ENCODE assay signal across 8 cellular contexts in the genomic region with DNA sequence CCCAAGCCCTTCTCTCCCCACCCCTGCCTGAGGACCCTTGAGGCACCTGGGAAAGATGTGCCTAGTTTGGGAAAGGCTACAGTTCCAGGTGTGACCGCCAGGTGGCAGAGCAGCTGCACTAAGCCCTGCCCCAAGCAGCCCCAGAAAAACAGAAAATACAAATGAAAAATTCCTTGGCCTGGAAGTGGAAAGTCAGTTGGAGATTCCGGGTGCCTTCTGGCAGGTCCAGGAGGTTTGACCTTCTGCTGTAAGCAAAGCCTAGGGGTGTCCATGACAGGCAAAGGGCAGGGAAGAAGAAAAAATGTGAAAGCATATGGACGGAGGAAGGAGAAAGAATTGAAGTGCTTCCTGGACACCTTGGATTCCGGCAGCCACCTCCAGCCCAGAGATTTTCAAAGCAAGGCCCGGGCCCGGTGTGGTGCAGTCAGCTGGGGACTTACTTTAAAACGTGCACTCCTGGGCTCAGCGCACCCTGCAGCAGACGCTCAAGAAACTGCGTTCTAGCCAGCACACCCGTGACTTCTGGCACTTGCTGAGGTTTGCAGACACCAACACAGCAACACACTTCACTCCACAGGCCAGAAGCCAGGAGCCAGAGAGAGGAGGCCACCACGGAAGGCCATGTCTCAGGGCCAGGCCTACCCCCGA. TPM values are rescaled to one million over a fixed set of nuclear protein-coding genes. Genes with fewer than 3 reads are reported as not detected.
DNase-seq lines count a peak whose midpoint lies in the region; ATAC-seq lines count a peak whose summit lies in the region.

No MANE protein-coding gene starts in this region.

- DNase-seq in NCI-H2081 (lab: John Stamatoyannopoulos, UW), result peak; percentile 3 to 16
- DNase-seq in NCI-H2081 treated with DMSO at 0.1 percent for 48 hours (lab: John Stamatoyannopoulos, UW), result no peak
- DNase-seq in NCI-H2107 (lab: John Stamatoyannopoulos, UW), result peak; percentile 17
- DNase-seq in activated CD8-positive, alpha-beta memory T cell treated with anti-CD3 and anti-CD28 coated beads, Interleukin-2, amount 50 U/mL, for 4 hours, result peak; percentile 60
- peak; percentile 56 for DNase-seq in epidermal melanocyte (ENCODE audit: insufficient read length, low spot score)
- DNase-seq in myocyte (ENCODE audit: low read depth), result peak; percentile 34
- DNase-seq in stimulated activated CD8-positive, alpha-beta memory T cell treated with anti-CD3 and anti-CD28 coated beads, Interleukin-7, amount 100 ng/mL, for 48 hours (ENCODE audit: extremely low read depth in 1 of 2, low read depth in 1 of 2), result peak; percentile 6 to 16

- ATAC-seq in HG03571 (IDR thresholded peaks at IDR 0.05; ENCODE audit: unreplicated experiment), result no peak

RNA-seq across cellular contexts. Expression of a gene that starts 2.1 kb away (rescaled TPM):
- total RNA-seq in myocyte, result not detected in 2 replicates
- not detected for polyA plus RNA-seq in myocyte (2012)

RNA-seq across cellular contexts. Expression of a gene that starts 37.3 kb away (rescaled TPM):
- not detected in 2 replicates for total RNA-seq in myocyte
- polyA plus RNA-seq in myocyte (2012), result not detected
